29 cellular contexts compared by ENCODE assay signal in the genomic region with DNA sequence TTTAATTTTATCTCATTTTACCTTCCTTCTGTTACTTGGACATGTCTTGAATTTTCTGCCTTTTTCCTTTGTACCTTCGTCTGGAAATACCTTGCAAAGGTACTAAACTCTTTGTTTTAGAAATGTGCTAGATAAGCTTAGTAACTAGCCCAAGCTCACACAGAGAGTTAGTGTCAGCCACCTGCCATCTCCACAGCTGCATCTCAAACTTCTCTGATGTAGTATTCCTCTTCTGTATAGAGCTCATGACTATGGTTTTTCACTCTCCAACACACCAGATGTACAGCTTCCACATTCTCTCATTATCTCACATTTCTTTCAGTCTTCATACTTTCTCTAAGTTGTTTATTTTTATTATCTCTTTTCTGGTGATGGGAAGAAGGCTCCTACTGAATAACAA.
"Had no signal": no experiment of that assay in that cellular context is flagged by ENCODE, and none has a peak within 500 bp of the region (broad histone marks: within the 10 kb centered on the region; RNA-seq: fewer than 3 reads in every experiment).

No MANE protein-coding gene starts in this region.

- H3K36me3 Mint-ChIP-seq: activated naive CD4-positive, alpha-beta T cell treated with anti-CD3 and anti-CD28 coated beads, Interleukin-2, amount 50 U/mL, for 24 hours; activated naive CD8-positive, alpha-beta T cell treated with anti-CD3 and anti-CD28 coated beads for 36 hours had no signal

- H3K36me3 ChIP-seq: adrenal gland, colonic mucosa, esophagus squamous epithelium had no signal

- H3K9me3 ChIP-seq: adrenal gland, body of pancreas, colonic mucosa, esophagus squamous epithelium had no signal

- H3K4me3 Mint-ChIP-seq: activated CD4-positive, alpha-beta memory T cell treated with anti-CD3 and anti-CD28 coated beads, Interleukin-2, amount 10 ng/mL, durations not matched to agents 7 days and 5 days; activated CD4-positive, alpha-beta T cell treated with anti-CD3 and anti-CD28 coated beads, Interleukin-2, amount 10 ng/mL, durations not matched to agents 7 days and 5 days; activated naive CD4-positive, alpha-beta T cell treated with anti-CD3 and anti-CD28 coated beads for 36 hours; activated naive CD4-positive, alpha-beta T cell treated with anti-CD3 and anti-CD28 coated beads, Interleukin-2, amount 50 U/mL, for 24 hours; activated naive CD8-positive, alpha-beta T cell treated with anti-CD3 and anti-CD28 coated beads for 36 hours; activated naive CD8-positive, alpha-beta T cell treated with anti-CD3 and anti-CD28 coated beads, Interleukin-2, amount 50 U/mL, for 24 hours; activated T-cell treated with anti-CD3 and anti-CD28 coated beads, Interleukin-2, amount 50 U/mL, for 4 hours; activated T-helper 1 cell treated with anti-CD3 and anti-CD28 coated beads, Interleukin-12 subunit alpha, Interleukin-12 subunit beta, Interleukin-2, Interleukin-4 antibody, amounts not matched to agents 30 ng/mL and 10 ng/mL and 1 ng/mL, durations not matched to agents 14 hours and 24 hours and 36 hours had no signal

- H3K4me1 Mint-ChIP-seq: activated CD4-positive, alpha-beta memory T cell treated with anti-CD3 and anti-CD28 coated beads, Interleukin-2, amount 10 ng/mL, durations not matched to agents 7 days and 5 days; activated CD4-positive, alpha-beta T cell treated with anti-CD3 and anti-CD28 coated beads, Interleukin-2, amount 10 ng/mL, durations not matched to agents 7 days and 5 days; activated naive CD4-positive, alpha-beta T cell treated with anti-CD3 and anti-CD28 coated beads, Interleukin-2, amount 50 U/mL, for 24 hours; activated naive CD8-positive, alpha-beta T cell treated with anti-CD3 and anti-CD28 coated beads for 36 hours; activated naive CD8-positive, alpha-beta T cell treated with anti-CD3 and anti-CD28 coated beads, Interleukin-2, amount 50 U/mL, for 24 hours had no signal

- H3K4me3 ChIP-seq: adrenal gland, body of pancreas, colonic mucosa, esophagus squamous epithelium had no signal

- H3K27me3 ChIP-seq: adrenal gland, body of pancreas, colonic mucosa, esophagus squamous epithelium had no signal

- H3K27ac Mint-ChIP-seq: activated CD4-positive, alpha-beta memory T cell treated with anti-CD3 and anti-CD28 coated beads, Interleukin-2, amount 10 ng/mL, durations not matched to agents 7 days and 5 days; activated CD4-positive, alpha-beta T cell treated with anti-CD3 and anti-CD28 coated beads, Interleukin-2, amount 10 ng/mL, durations not matched to agents 7 days and 5 days; activated naive CD4-positive, alpha-beta T cell treated with anti-CD3 and anti-CD28 coated beads for 36 hours; activated naive CD4-positive, alpha-beta T cell treated with anti-CD3 and anti-CD28 coated beads, Interleukin-2, amount 50 U/mL, for 24 hours; activated naive CD8-positive, alpha-beta T cell treated with anti-CD3 and anti-CD28 coated beads for 36 hours; activated naive CD8-positive, alpha-beta T cell treated with anti-CD3 and anti-CD28 coated beads, Interleukin-2, amount 50 U/mL, for 24 hours; activated T-helper 1 cell treated with anti-CD3 and anti-CD28 coated beads, Interleukin-12 subunit alpha, Interleukin-12 subunit beta, Interleukin-2, Interleukin-4 antibody, amounts not matched to agents 30 ng/mL and 10 ng/mL and 1 ng/mL, durations not matched to agents 14 hours and 24 hours and 36 hours; activated T-helper 2 cell treated with anti-CD3 and anti-CD28 coated beads, Interferon-gamma antibody, Interleukin-2, Interleukin-4, amounts not matched to agents 10 μg/mL and 5 μg/mL and 100 μg/mL, durations not matched to agents 14 hours and 24 hours and 36 hours had no signal

- H3K27ac ChIP-seq: adrenal gland, body of pancreas, colonic mucosa, epithelial cell of prostate, esophagus squamous epithelium had no signal

- DNase-seq: activated CD4-positive, alpha-beta memory T cell treated with anti-CD3 and anti-CD28 coated beads, Interleukin-2, amount 10 ng/mL, durations not matched to agents 7 days and 5 days; activated CD4-positive, alpha-beta T cell treated with anti-CD3 and anti-CD28 coated beads for 1 hour; activated CD4-positive, alpha-beta T cell treated with anti-CD3 and anti-CD28 coated beads for 4 hours; activated CD4-positive, alpha-beta T cell treated with anti-CD3 and anti-CD28 coated beads, Interleukin-2, amount 10 ng/mL, durations not matched to agents 7 days and 5 days; activated CD4-positive, alpha-beta T cell treated with anti-CD3 and anti-CD28 coated beads, Interleukin-2, amount 50 U/mL, for 4 hours; activated CD8-positive, alpha-beta memory T cell treated with anti-CD3 and anti-CD28 coated beads, Interleukin-2, amount 50 U/mL, for 48 hours; activated effector memory CD4-positive, alpha-beta T cell treated with anti-CD3 and anti-CD28 coated beads, Interleukin-2, amount 50 U/mL, for 16 hours; activated naive CD4-positive, alpha-beta T cell treated with anti-CD3 and anti-CD28 coated beads for 36 hours; activated naive CD8-positive, alpha-beta T cell treated with anti-CD3 and anti-CD28 coated beads for 36 hours; activated naive CD8-positive, alpha-beta T cell treated with anti-CD3 and anti-CD28 coated beads, Interleukin-2, amount 50 U/mL, for 24 hours; activated T-cell treated with anti-CD3 and anti-CD28 coated beads, Interleukin-2, amount 50 U/mL, for 4 hours; adrenal gland; amygdala; aorta; body of pancreas; caudate nucleus; colonic mucosa; effector CD8-positive, alpha-beta T cell; esophagus squamous epithelium; foreskin fibroblast; head of caudate nucleus; T-helper 2 cell had no signal

- H3K27me3 Mint-ChIP-seq: activated CD4-positive, alpha-beta memory T cell treated with anti-CD3 and anti-CD28 coated beads, Interleukin-2, amount 10 ng/mL, durations not matched to agents 7 days and 5 days; activated CD4-positive, alpha-beta T cell treated with anti-CD3 and anti-CD28 coated beads, Interleukin-2, amount 10 ng/mL, durations not matched to agents 7 days and 5 days; activated naive CD4-positive, alpha-beta T cell treated with anti-CD3 and anti-CD28 coated beads, Interleukin-2, amount 50 U/mL, for 24 hours; activated naive CD8-positive, alpha-beta T cell treated with anti-CD3 and anti-CD28 coated beads for 36 hours; activated naive CD8-positive, alpha-beta T cell treated with anti-CD3 and anti-CD28 coated beads, Interleukin-2, amount 50 U/mL, for 24 hours had no signal

- FAIRE-seq: endometrium, endothelial cell of umbilical vein, frontal cortex had no signal

- H3K9me3 Mint-ChIP-seq: activated naive CD4-positive, alpha-beta T cell treated with anti-CD3 and anti-CD28 coated beads, Interleukin-2, amount 50 U/mL, for 24 hours had no signal

- H3K4me1 ChIP-seq: adrenal gland, body of pancreas, colonic mucosa, esophagus squamous epithelium had no signal

- ATAC-seq: activated naive CD8-positive, alpha-beta T cell treated with anti-CD3 and anti-CD28 coated beads, Interleukin-2, amount 50 U/mL, for 24 hours; activated T-cell treated with anti-CD3 and anti-CD28 coated beads, Interleukin-2, amount 50 U/mL, for 4 hours; body of pancreas had no signal
